10 cellular contexts compared by ENCODE assay signal in genomic region chr5:137146402-137146889, GRCh38.
DNase-seq lines count a peak whose midpoint lies in the region; ATAC-seq, FAIRE-seq and TF ChIP-seq lines count a peak whose summit lies in the region.
"Had no signal": no experiment of that assay in that cellular context is flagged by ENCODE, and none has a peak within 500 bp of the region (broad histone marks: within the 10 kb centered on the region; RNA-seq: fewer than 3 reads in every experiment).

No MANE protein-coding gene starts in this region.

- H3K27ac ChIP-seq in astrocyte (ENCODE audit: low read depth, low read length) (peak overlapping the region; percentile 96), tibial nerve (peak overlapping the region in 3 of 4 donors; percentile 20 to 84 (median 80))
- H3K27ac ChIP-seq: 22Rv1 had no signal

- H3K4me3 ChIP-seq in astrocyte (ENCODE audit: insufficient read depth, low read depth, low read length), result peak overlapping the region; percentile 27
- H3K4me3 ChIP-seq in tibial nerve, result no peak overlapping the region

- H3K9me3 ChIP-seq in astrocyte (ENCODE audit: insufficient read depth, low read depth, low read length) (no peaks in the 10 kb centered on the region), tibial nerve (no peaks in the 10 kb centered on the region)

- WGBS in tibial nerve, 2 donors, result 16 to 23% methylated on average over 8 of the region's 8 CpGs

- TF ChIP-seq EP300 in tibial nerve (IDR thresholded peaks at IDR 0.05), result peak in 1 of 2 donors; percentile 75

- H2AFZ ChIP-seq in astrocyte (ENCODE audit: low read depth, low read length), result no peak overlapping the region

- H3K9me3 Mint-ChIP-seq in astrocyte (ENCODE audit: unreplicated experiment), result no peaks in the 10 kb centered on the region
- H3K9me3 Mint-ChIP-seq in activated CD8-positive, alpha-beta T cell treated with anti-CD3 and anti-CD28 coated beads, Interleukin-2, amount 10 ng/mL, durations not matched to agents 7 days and 5 days (ENCODE audit: insufficient read depth), result no peaks in the 10 kb centered on the region

- H3K27me3 ChIP-seq in astrocyte (ENCODE audit: insufficient read depth, low read length) (no peaks in the 10 kb centered on the region), tibial nerve (no peaks in the 10 kb centered on the region)

- ATAC-seq in activated CD8-positive, alpha-beta T cell treated with anti-CD3 and anti-CD28 coated beads, Interleukin-2, amount 10 ng/mL, durations not matched to agents 7 days and 5 days, result no peak

- peak overlapping the region; percentile 99 for H3K27ac Mint-ChIP-seq in astrocyte (ENCODE audit: unreplicated experiment)
- no peak overlapping the region for H3K27ac Mint-ChIP-seq in activated CD8-positive, alpha-beta T cell treated with anti-CD3 and anti-CD28 coated beads, Interleukin-2, amount 10 ng/mL, durations not matched to agents 7 days and 5 days

- peak overlapping the region; percentile 79 for H3K4me2 ChIP-seq in astrocyte (ENCODE audit: low read length)

- peaks cover 35% of the 10 kb centered on the region for H3K4me1 Mint-ChIP-seq in astrocyte (ENCODE audit: low read depth, unreplicated experiment)
- no peaks in the 10 kb centered on the region for H3K4me1 Mint-ChIP-seq in activated CD8-positive, alpha-beta T cell treated with anti-CD3 and anti-CD28 coated beads, Interleukin-2, amount 10 ng/mL, durations not matched to agents 7 days and 5 days (ENCODE audit: low read depth)

- peaks cover 8% of the 10 kb centered on the region for H3K79me2 ChIP-seq in astrocyte (ENCODE audit: insufficient read depth, low read length)

- H3K27me3 Mint-ChIP-seq in astrocyte (ENCODE audit: low read depth, unreplicated experiment), result no peaks in the 10 kb centered on the region
- H3K27me3 Mint-ChIP-seq in activated CD8-positive, alpha-beta T cell treated with anti-CD3 and anti-CD28 coated beads, Interleukin-2, amount 10 ng/mL, durations not matched to agents 7 days and 5 days (ENCODE audit: low read depth), result no peaks in the 10 kb centered on the region

- peak overlapping the region; percentile 30 for H3K4me3 Mint-ChIP-seq in astrocyte (ENCODE audit: unreplicated experiment)
- no peak overlapping the region for H3K4me3 Mint-ChIP-seq in activated CD8-positive, alpha-beta T cell treated with anti-CD3 and anti-CD28 coated beads, Interleukin-2, amount 10 ng/mL, durations not matched to agents 7 days and 5 days

- H3K4me1 ChIP-seq in astrocyte (ENCODE audit: insufficient read depth, low read length), result peaks cover 64% of the 10 kb centered on the region
- peaks cover 0 to 39% (median 4%) of the 10 kb centered on the region in 4 donors for H3K4me1 ChIP-seq in tibial nerve

- POLR2A ChIA-PET in activated CD8-positive, alpha-beta T cell treated with anti-CD3 and anti-CD28 coated beads, Interleukin-2, amount 10 ng/mL, durations not matched to agents 7 days and 5 days (lab: Charles Lee), result no interaction called here

- H4K20me1 ChIP-seq in astrocyte (ENCODE audit: insufficient read depth, low read length), result no peaks in the 10 kb centered on the region

- TF ChIP-seq CTCF in astrocyte (IDR thresholded peaks at IDR 0.05; ENCODE audit: insufficient read depth, low read depth, low read length), result no peak
- TF ChIP-seq CTCF in tibial nerve (IDR thresholded peaks at IDR 0.05), result no peak

- peak; percentile 60 for DNase-seq in DMS 273 (lab: John Stamatoyannopoulos, UW; ENCODE audit: unreplicated experiment)
- DNase-seq in DMS 273 treated with DMSO at 0.1 percent for 48 hours (lab: John Stamatoyannopoulos, UW), result no peak
- DNase-seq in astrocyte (ENCODE audit: low read depth), result peak; percentile 99
- peak; percentile 53 for DNase-seq in iris pigment epithelial cell (ENCODE audit: low read depth)
- peak in 1 of 2 donors; percentile 71 for DNase-seq in tibial nerve (ENCODE audit: low spot score in 2 of 2)
- no peak for DNase-seq in NCI-H146 (lab: John Stamatoyannopoulos, UW)
- DNase-seq in activated CD8-positive, alpha-beta T cell treated with anti-CD3 and anti-CD28 coated beads, Interleukin-2, amount 10 ng/mL, durations not matched to agents 7 days and 5 days, result no peak
- no peak for DNase-seq in mesenteric fat pad (ENCODE audit: low spot score)
- DNase-seq: stimulated activated CD4-positive, alpha-beta T cell treated with anti-CD3 and anti-CD28 coated beads, Interleukin-4, amount 100 ng/mL, for 1 hour had no signal

- FAIRE-seq in astrocyte (lab: Jason Lieb, UNC), result peak; percentile 100

- no peak for TF ChIP-seq POLR2A in tibial nerve (IDR thresholded peaks at IDR 0.05)

- peak overlapping the region; percentile 89 for H3K9ac ChIP-seq in astrocyte (ENCODE audit: low read length)

- CTCF ChIA-PET in activated CD8-positive, alpha-beta T cell treated with anti-CD3 and anti-CD28 coated beads, Interleukin-2, amount 10 ng/mL, durations not matched to agents 7 days and 5 days (lab: Charles Lee), result no interaction called here

- H3K36me3 ChIP-seq in astrocyte (ENCODE audit: insufficient read depth, low read length) (no peaks in the 10 kb centered on the region), tibial nerve (no peaks in the 10 kb centered on the region)

- H3K36me3 Mint-ChIP-seq in astrocyte (ENCODE audit: low read depth, unreplicated experiment), result no peaks in the 10 kb centered on the region
- no peaks in the 10 kb centered on the region for H3K36me3 Mint-ChIP-seq in activated CD8-positive, alpha-beta T cell treated with anti-CD3 and anti-CD28 coated beads, Interleukin-2, amount 10 ng/mL, durations not matched to agents 7 days and 5 days (ENCODE audit: low read depth)

Comparison
In these comparisons a context has a peak if more than half of its experiments do, and no peak if none do; other contexts are left out.
1. DNase-seq: peak in DMS 273 (single experiment), astrocyte (single experiment) and iris pigment epithelial cell (single experiment); none in DMS 273 treated with DMSO at 0.1 percent for 48 hours (single experiment), NCI-H146 (single experiment), activated CD8-positive, alpha-beta T cell treated with anti-CD3 and anti-CD28 coated beads, Interleukin-2, amount 10 ng/mL, durations not matched to agents 7 days and 5 days (single experiment) and mesenteric fat pad (single experiment).